19 cellular contexts compared by ENCODE assay signal in genomic region chr1:83704350-83704749, GRCh38.
DNase-seq lines count a peak whose midpoint lies in the region; ATAC-seq, FAIRE-seq and TF ChIP-seq lines count a peak whose summit lies in the region.
"Had no signal": no experiment of that assay in that cellular context is flagged by ENCODE, and none has a peak within 500 bp of the region (broad histone marks: within the 10 kb centered on the region; RNA-seq: fewer than 3 reads in every experiment).

No MANE protein-coding gene starts in this region.

- TF ChIP-seq RAD21 in SK-N-SH (IDR thresholded peaks at IDR 0.05; ENCODE audit: low read length), result no peak

- H3K4ac ChIP-seq in neuronal stem cell (ENCODE audit: low read length), result no peak overlapping the region

- no peak overlapping the region for H3K4me3 Mint-ChIP-seq in endodermal cell
- no peak overlapping the region for H3K4me3 Mint-ChIP-seq in stimulated activated naive CD8-positive, alpha-beta T cell treated with anti-CD3 and anti-CD28 coated beads, Interleukin-15, amount 100 ng/mL, for 72 hours
- H3K4me3 Mint-ChIP-seq: IgD-negative memory B cell had no signal

- no peak overlapping the region for H2AK5ac ChIP-seq in neuronal stem cell (ENCODE audit: low read depth, low read length)

- H3K4me1 ChIP-seq in DND-41 (ENCODE audit: insufficient read depth, low read length) (peaks cover 36% of the 10 kb centered on the region), endodermal cell (ENCODE audit: control insufficient read depth, insufficient read depth, low read length) (no peaks in the 10 kb centered on the region), neuronal stem cell (ENCODE audit: control insufficient read depth in 2 of 2, insufficient read depth in 1 of 2, low read depth in 1 of 2, low read length in 2 of 2) (peaks cover 0 to 6% of the 10 kb centered on the region in 2 donors), SK-N-SH (ENCODE audit: control insufficient read depth in 1 of 2, insufficient read depth in 2 of 2, low read depth in 1 of 2, low read length in 1 of 2) (peaks cover 0 to 15% of the 10 kb centered on the region in 2 experiments; a peak in 2 of 4 replicates)

- no peak for FAIRE-seq in D721Med (lab: Jason Lieb, UNC)
- FAIRE-seq: HTR-8/SVneo had no signal

- peaks cover 7% of the 10 kb centered on the region for H3K9me3 Mint-ChIP-seq in endodermal cell
- peaks cover 0 to 3% of the 10 kb centered on the region in 2 donors for H3K9me3 Mint-ChIP-seq in stimulated activated naive CD8-positive, alpha-beta T cell treated with anti-CD3 and anti-CD28 coated beads, Interleukin-15, amount 100 ng/mL, for 72 hours

- no peaks in the 10 kb centered on the region for H3K27me3 ChIP-seq in DND-41 (ENCODE audit: insufficient read depth, low read length, poor library complexity)
- H3K27me3 ChIP-seq in endodermal cell (ENCODE audit: control insufficient read depth, insufficient read depth, low read length, poor library complexity, severe bottlenecking), result no peaks in the 10 kb centered on the region
- H3K27me3 ChIP-seq in neuronal stem cell (ENCODE audit: control insufficient read depth in 3 of 3, insufficient read depth in 3 of 3, low read depth in 1 of 3, low read length in 3 of 3), result no peaks in the 10 kb centered on the region
- no peaks in the 10 kb centered on the region for H3K27me3 ChIP-seq in SK-N-SH (ENCODE audit: insufficient read depth)

- no peak overlapping the region for H3K18ac ChIP-seq in neuronal stem cell (ENCODE audit: low read length)

- H3K27ac Mint-ChIP-seq in endodermal cell, result no peak overlapping the region
- no peak overlapping the region for H3K27ac Mint-ChIP-seq in stimulated activated naive CD8-positive, alpha-beta T cell treated with anti-CD3 and anti-CD28 coated beads, Interleukin-15, amount 100 ng/mL, for 72 hours

- no peak overlapping the region for H3K9ac ChIP-seq in DND-41 (ENCODE audit: low read depth, low read length)
- no peak overlapping the region for H3K9ac ChIP-seq in endodermal cell (ENCODE audit: extremely low read depth, low read length, poor library complexity, severe bottlenecking)
- H3K9ac ChIP-seq in neuronal stem cell (ENCODE audit: low read depth, low read length, poor library complexity), result no peak overlapping the region
- H3K9ac ChIP-seq in SK-N-SH, result no peak overlapping the region

- CTCF ChIA-PET in SK-N-SH (lab: Yijun Ruan, JAX), result interaction anchor here (0.6 to 1.3 kb wide), 3 partner anchors 20 to 73 kb away, joined by 3 to 4 read pairs (median 4); no protein-coding TSS in a partner anchor

- H2BK12ac ChIP-seq in neuronal stem cell (ENCODE audit: low read length), result no peak overlapping the region

- H3K14ac ChIP-seq in neuronal stem cell (ENCODE audit: low read length), result no peak overlapping the region

- no peak overlapping the region for H4K91ac ChIP-seq in neuronal stem cell (ENCODE audit: low read depth, low read length, poor library complexity)

- H3K4me3 ChIP-seq in DND-41 (ENCODE audit: low read depth in 1 of 2, low read length in 2 of 2) (no peak overlapping the region), endodermal cell (ENCODE audit: low read length) (no peak overlapping the region), neuronal stem cell (ENCODE audit: low read length in 2 of 2) (no peak overlapping the region), SK-N-SH (ENCODE audit: low read depth in 2 of 2, low read length in 1 of 2) (no peak overlapping the region)

- peaks cover under 1% of the 10 kb centered on the region for H3K36me3 Mint-ChIP-seq in endodermal cell (ENCODE audit: low read depth)
- H3K36me3 Mint-ChIP-seq: IgD-negative memory B cell had no signal

- DNase-seq in DND-41 (no peak), NCI-H146 treated with DMSO at 0.1 percent for 48 hours (lab: John Stamatoyannopoulos, UW; ENCODE audit: unreplicated experiment) (peak; percentile 14), endodermal cell (no peak), neuronal stem cell (ENCODE audit: low spot score) (no peak), SK-N-SH (no peak), D721Med (ENCODE audit: insufficient read length, low spot score) (no peak)
- no peak for DNase-seq in stimulated activated naive CD8-positive, alpha-beta T cell treated with anti-CD3 and anti-CD28 coated beads, Interleukin-15, amount 100 ng/mL, for 72 hours
- DNase-seq: AML-193, COR-L47, DMS153, H7, Kasumi-1, NCI-H1105 treated with DMSO at 0.1 percent for 48 hours, NCI-H187 treated with DMSO at 0.1 percent for 48 hours, NCI-H2171 treated with DMSO at 0.1 percent for 48 hours, NCI-H446 treated with DMSO at 0.1 percent for 48 hours, NCI-H748 treated with DMSO at 0.1 percent for 48 hours had no signal

- no peaks in the 10 kb centered on the region for H3K9me2 ChIP-seq in SK-N-SH

- POLR2A ChIA-PET in SK-N-SH (lab: Yijun Ruan, JAX), result no interaction called here

- TF ChIP-seq EP300 in SK-N-SH (IDR thresholded peaks at IDR 0.05; ENCODE audit: borderline replicate concordance in 1 of 2, low read depth in 1 of 2, low read length in 1 of 2), result no peak

- no peaks in the 10 kb centered on the region for H3K79me1 ChIP-seq in neuronal stem cell (ENCODE audit: low read depth, low read length)

- H3F3A ChIP-seq in SK-N-SH (replicated peaks; ENCODE audit: insufficient read depth), result no peaks in the 10 kb centered on the region

- no peaks in the 10 kb centered on the region for H4K20me1 ChIP-seq in DND-41 (ENCODE audit: insufficient read depth, low read length)
- no peaks in the 10 kb centered on the region for H4K20me1 ChIP-seq in SK-N-SH (ENCODE audit: insufficient read depth)

- peaks cover 17% of the 10 kb centered on the region for H3K4me1 Mint-ChIP-seq in endodermal cell
- peaks cover 25% of the 10 kb centered on the region for H3K4me1 Mint-ChIP-seq in stimulated activated naive CD8-positive, alpha-beta T cell treated with anti-CD3 and anti-CD28 coated beads, Interleukin-15, amount 100 ng/mL, for 72 hours

- H3K36me3 ChIP-seq in DND-41 (ENCODE audit: insufficient read depth, low read length), result no peaks in the 10 kb centered on the region
- no peaks in the 10 kb centered on the region for H3K36me3 ChIP-seq in endodermal cell (ENCODE audit: control insufficient read depth, insufficient read depth, low read length)
- H3K36me3 ChIP-seq in neuronal stem cell (replicated peaks in 1 of 2; ENCODE audit: control insufficient read depth in 2 of 2, insufficient read depth in 2 of 2, low read length in 2 of 2), result no peaks in the 10 kb centered on the region
- H3K36me3 ChIP-seq in SK-N-SH (replicated peaks in 1 of 2; ENCODE audit: control insufficient read depth in 1 of 2, insufficient read depth in 2 of 2, low read length in 1 of 2), result no peaks in the 10 kb centered on the region

- no peaks in the 10 kb centered on the region for H3K79me2 ChIP-seq in DND-41 (ENCODE audit: insufficient read depth, low read length)
- no peaks in the 10 kb centered on the region for H3K79me2 ChIP-seq in SK-N-SH (ENCODE audit: insufficient read depth)

- no peak overlapping the region for H2AFZ ChIP-seq in DND-41 (ENCODE audit: low read depth, low read length)
- H2AFZ ChIP-seq in neuronal stem cell (ENCODE audit: low read length), result peak overlapping the region; percentile 27
- H2AFZ ChIP-seq in SK-N-SH (ENCODE audit: low read depth), result no peak overlapping the region

- H4K8ac ChIP-seq in neuronal stem cell (ENCODE audit: low read depth, low read length), result no peak overlapping the region

- no peak overlapping the region for H3K23ac ChIP-seq in neuronal stem cell (ENCODE audit: low read depth, low read length, poor library complexity)

- H2BK5ac ChIP-seq in neuronal stem cell (ENCODE audit: low read length), result no peak overlapping the region

- H3K27ac ChIP-seq in DND-41 (ENCODE audit: low read length) (peak overlapping the region; percentile 15; the same call in 1 of the 2 replicates), endodermal cell (ENCODE audit: low read depth, low read length) (no peak overlapping the region), neuronal stem cell (replicated peaks; ENCODE audit: low read length) (no peak overlapping the region), SK-N-SH (ENCODE audit: low read depth in 2 of 2, low read length in 1 of 2) (no peak overlapping the region)

- ATAC-seq in DND-41 (ENCODE audit: insufficient read depth, low read depth), result no peak
- ATAC-seq in stimulated activated naive CD8-positive, alpha-beta T cell treated with anti-CD3 and anti-CD28 coated beads, Interleukin-15, amount 100 ng/mL, for 72 hours, result no peak

- TF ChIP-seq CTCF in DND-41 (IDR thresholded peaks at IDR 0.05; ENCODE audit: borderline replicate concordance, extremely low read depth, low read length, poor library complexity, severe bottlenecking), result no peak
- peak; percentile 70 for TF ChIP-seq CTCF in endodermal cell (conservative IDR thresholded peaks at IDR 0.05)
- TF ChIP-seq CTCF in SK-N-SH (IDR thresholded peaks at IDR 0.05), result no peak
- TF ChIP-seq CTCF in D721Med (IDR thresholded peaks at IDR 0.05; ENCODE audit: insufficient read depth, missing control alignments), result no peak

- no peak overlapping the region for H3K4me2 ChIP-seq in DND-41 (ENCODE audit: insufficient read depth, low read length)
- H3K4me2 ChIP-seq in neuronal stem cell (ENCODE audit: insufficient read depth, low read length, poor library complexity, severe bottlenecking), result no peak overlapping the region
- no peak overlapping the region for H3K4me2 ChIP-seq in SK-N-SH

- H3K27me3 Mint-ChIP-seq in endodermal cell (ENCODE audit: insufficient read depth), result peaks cover 15% of the 10 kb centered on the region
- no peaks in the 10 kb centered on the region for H3K27me3 Mint-ChIP-seq in stimulated activated naive CD8-positive, alpha-beta T cell treated with anti-CD3 and anti-CD28 coated beads, Interleukin-15, amount 100 ng/mL, for 72 hours
- H3K27me3 Mint-ChIP-seq: IgD-negative memory B cell had no signal

- no peak overlapping the region for H2BK15ac ChIP-seq in neuronal stem cell (ENCODE audit: low read length)

- no peak overlapping the region for H2BK120ac ChIP-seq in neuronal stem cell (ENCODE audit: low read depth, low read length)

- no peaks in the 10 kb centered on the region for H3K9me3 ChIP-seq in DND-41 (ENCODE audit: insufficient read depth, low read length, severe bottlenecking)
- H3K9me3 ChIP-seq in endodermal cell (ENCODE audit: control insufficient read depth, low read length), result peaks cover 2% of the 10 kb centered on the region
- peaks cover 0 to 3% of the 10 kb centered on the region in 2 donors for H3K9me3 ChIP-seq in neuronal stem cell (replicated peaks in 1 of 2; ENCODE audit: control insufficient read depth in 2 of 2, insufficient read depth in 1 of 2, low read depth in 1 of 2, low read length in 2 of 2)
- H3K9me3 ChIP-seq in SK-N-SH, result no peaks in the 10 kb centered on the region

TF ChIP-seq in SK-N-SH, 30 proteins besides CTCF, POLR2A, EP300 and RAD21 (continues in another document):
- no peak for TF ChIP-seq FOSL2 (IDR thresholded peaks at IDR 0.05; ENCODE audit: borderline replicate concordance, low read depth)
- no peak for TF ChIP-seq TAF1 (IDR thresholded peaks at IDR 0.05; ENCODE audit: borderline replicate concordance, low read depth, low read length)
